13 cellular contexts compared by ENCODE assay signal in the genomic region with DNA sequence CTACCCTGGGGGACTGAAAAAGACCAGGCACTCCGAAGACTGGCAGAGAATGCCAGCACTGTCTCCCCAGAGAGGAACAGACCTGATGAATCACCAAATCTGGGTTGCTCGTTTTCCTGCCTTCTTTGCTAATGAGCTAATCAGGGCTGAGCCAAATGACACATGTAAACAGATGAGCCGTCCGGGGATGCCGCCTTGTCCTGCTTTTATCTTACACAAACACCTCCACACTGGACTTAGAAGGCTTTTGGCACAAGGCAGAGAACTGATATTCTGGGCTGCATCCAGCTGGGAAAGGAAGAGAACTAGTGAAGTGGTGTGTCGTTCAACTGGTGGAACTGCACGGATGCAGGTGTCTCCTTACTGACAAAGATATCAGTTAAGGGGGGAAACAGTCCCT.
DNase-seq lines count a peak whose midpoint lies in the region; ATAC-seq, FAIRE-seq and TF ChIP-seq lines count a peak whose summit lies in the region.
"Had no signal": no experiment of that assay in that cellular context is flagged by ENCODE, and none has a peak within 500 bp of the region (broad histone marks: within the 10 kb centered on the region; RNA-seq: fewer than 3 reads in every experiment).

No MANE protein-coding gene starts in this region.

- DNase-seq in A673 (ENCODE audit: low spot score) (peak; percentile 14), HPDE6-E6E7 (ENCODE audit: extremely low spot score) (peak; percentile 50), astrocyte of the cerebellum (ENCODE audit: low read depth) (peak; percentile 8), keratinocyte (ENCODE audit: low read depth, low spot score) (no peak), DMS114 treated with DMSO at 0.1 percent for 48 hours (lab: John Stamatoyannopoulos, UW; ENCODE audit: unreplicated experiment) (no peak)
- DNase-seq in stimulated activated CD4-positive, alpha-beta T cell treated with anti-CD3 and anti-CD28 coated beads, Interleukin-4, amount 100 ng/mL, for 4 hours, result no peak
- DNase-seq: activated CD8-positive, alpha-beta memory T cell treated with anti-CD3 and anti-CD28 coated beads, Interleukin-2, amount 50 U/mL, for 48 hours; C1 segment of cervical spinal cord; KBM-7; transverse colon had no signal

- H3K79me2 ChIP-seq in keratinocyte (ENCODE audit: control insufficient read depth, insufficient read depth, low read length), result no peaks in the 10 kb centered on the region

- peak overlapping the region; percentile 64 for H3K4me2 ChIP-seq in keratinocyte (ENCODE audit: control insufficient read depth, extremely low read depth, insufficient read depth, low read depth, low read length)

- H3K27ac ChIP-seq in A673 (ENCODE audit: low read depth, low read length, poor library complexity, severe bottlenecking) (no peak overlapping the region), keratinocyte (ENCODE audit: control insufficient read depth, insufficient read depth, low read length) (no peak overlapping the region)
- H3K27ac ChIP-seq: dorsolateral prefrontal cortex, transverse colon had no signal

- BruUV-seq in A673 (replicated peaks; lab: Mats Ljungman, UMichigan), result no TSS peak

- H3K36me3 ChIP-seq in A673 (ENCODE audit: insufficient read depth, low read length, poor library complexity, severe bottlenecking) (no peaks in the 10 kb centered on the region), keratinocyte (ENCODE audit: control insufficient read depth in 2 of 2, extremely low read depth in 1 of 2, insufficient read depth in 2 of 2, low read length in 2 of 2) (no peaks in the 10 kb centered on the region)
- H3K36me3 ChIP-seq: transverse colon had no signal

- H3K4me3 ChIP-seq in A673 (ENCODE audit: low read depth, low read length, poor library complexity, severe bottlenecking), result no peak overlapping the region
- H3K4me3 ChIP-seq in astrocyte of the cerebellum (ENCODE audit: low read depth, low read length), result no peak overlapping the region
- peak overlapping the region in 1 of 3 experiments; percentile 15 for H3K4me3 ChIP-seq in keratinocyte (ENCODE audit: control insufficient read depth in 2 of 3, extremely low read depth in 1 of 3, insufficient read depth in 2 of 3, low read depth in 1 of 3, low read length in 3 of 3)
- H3K4me3 ChIP-seq: dorsolateral prefrontal cortex, transverse colon had no signal

- POLR2A ChIA-PET in A673 (lab: Charles Lee; ENCODE audit: low non-redundant PET), result no interaction called here

- FAIRE-seq in keratinocyte (lab: Jason Lieb, UNC), result peak; percentile 84

- in situ Hi-C loops in astrocyte of the cerebellum (cut with HindIII; ENCODE audit: low sequenced_read_pairs), result no loop called here

- no peak for ATAC-seq in HG03457 (IDR thresholded peaks at IDR 0.05; ENCODE audit: unreplicated experiment)
- ATAC-seq in HG03280 (IDR thresholded peaks at IDR 0.05; ENCODE audit: unreplicated experiment), result no peak

- CTCF ChIA-PET in A673 (lab: Charles Lee), result interaction anchor here (0.5 kb wide), 1 partner anchor 427 kb away, joined by 3 read pairs; no protein-coding TSS in a partner anchor

- H3K4me1 ChIP-seq in A673 (ENCODE audit: insufficient read depth, low read length, poor library complexity, severe bottlenecking), result no peaks in the 10 kb centered on the region
- peaks cover 6% of the 10 kb centered on the region for H3K4me1 ChIP-seq in keratinocyte (ENCODE audit: control insufficient read depth, extremely low read depth, insufficient read depth, low read length)
- H3K4me1 ChIP-seq: transverse colon had no signal

- H3K9ac ChIP-seq in keratinocyte (ENCODE audit: control insufficient read depth, extremely low read depth, insufficient read depth, low read length), result no peak overlapping the region

- H3K9me1 ChIP-seq in keratinocyte (ENCODE audit: control insufficient read depth, extremely low read depth, insufficient read depth, low read length), result no peaks in the 10 kb centered on the region

- no peaks in the 10 kb centered on the region for H4K20me1 ChIP-seq in keratinocyte (ENCODE audit: control insufficient read depth, extremely low read depth, insufficient read depth, low read length)

- H2AFZ ChIP-seq in keratinocyte (ENCODE audit: control insufficient read depth, low read length), result peak overlapping the region; percentile 20

- no peak for TF ChIP-seq CTCF in A673 (conservative IDR thresholded peaks at IDR 0.05; ENCODE audit: low read depth, low read length)
- TF ChIP-seq CTCF in astrocyte of the cerebellum (IDR thresholded peaks at IDR 0.05; ENCODE audit: low read depth, low read length, missing control alignments), result no peak
- no peak for TF ChIP-seq CTCF in keratinocyte (optimal IDR thresholded peaks at IDR 0.05 in 1 of 3, IDR thresholded peaks at IDR 0.05 in 1 of 3, conservative IDR thresholded peaks at IDR 0.05 in 1 of 3; ENCODE audit: extremely low read depth in 1 of 3, insufficient read depth in 2 of 3, low read length in 3 of 3)

- H3K9me3 ChIP-seq in A673 (ENCODE audit: low read depth, low read length, poor library complexity, severe bottlenecking), result no peaks in the 10 kb centered on the region
- H3K9me3 ChIP-seq in keratinocyte (ENCODE audit: control insufficient read depth, low read depth, low read length), result no peaks in the 10 kb centered on the region
- H3K9me3 ChIP-seq: transverse colon had no signal

- peaks cover 32% of the 10 kb centered on the region for H3K27me3 ChIP-seq in A673 (replicated peaks; ENCODE audit: insufficient read depth, low read depth, low read length, poor library complexity)
- no peaks in the 10 kb centered on the region for H3K27me3 ChIP-seq in keratinocyte (ENCODE audit: control insufficient read depth, extremely low read depth, insufficient read depth, low read length)
- H3K27me3 ChIP-seq: transverse colon had no signal

- intact Hi-C loops in A673 (cut with micrococcal nuclease; ENCODE audit: unreplicated experiment), result no loop called here

- dilution Hi-C loops in keratinocyte (cut with MboI; ENCODE audit: extremely low pct_ligation_motif_present, low sequenced_read_pairs), result no loop called here

Comparison
In these comparisons a context has a peak if more than half of its experiments do, and no peak if none do; other contexts are left out.
1. DNase-seq: peak in A673 (single experiment), HPDE6-E6E7 (single experiment) and astrocyte of the cerebellum (single experiment); none in keratinocyte (single experiment), DMS114 treated with DMSO at 0.1 percent for 48 hours (single experiment) and stimulated activated CD4-positive, alpha-beta T cell treated with anti-CD3 and anti-CD28 coated beads, Interleukin-4, amount 100 ng/mL, for 4 hours (0 of 2).